In the genomic region with DNA sequence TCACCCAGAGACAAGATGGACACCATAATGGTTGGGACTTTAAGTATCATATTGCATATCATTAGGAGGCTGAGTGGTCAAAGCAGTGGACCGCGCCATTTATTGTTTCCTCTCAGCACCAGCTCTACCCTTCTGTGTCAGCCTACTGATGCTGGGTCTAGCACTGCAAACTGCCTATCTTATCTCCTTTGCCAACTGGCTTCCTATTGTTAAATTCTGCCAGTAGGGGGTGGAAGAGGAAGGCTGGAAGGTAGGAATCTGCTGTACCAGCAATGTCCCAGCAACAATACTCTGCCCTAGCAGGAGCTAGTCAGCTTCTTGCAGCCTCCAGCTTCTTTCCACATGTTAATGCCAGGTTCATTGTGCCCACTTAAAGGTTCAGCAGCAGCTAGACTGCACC, we compare ENCODE assay signal across 10 cellular contexts.
A peak's percentile ranks its signal among the peaks of the same experiment; 100 is the strongest.
DNase-seq lines count a peak whose midpoint lies in the region; ATAC-seq lines count a peak whose summit lies in the region.
"Had no signal": no experiment of that assay in that cellular context is flagged by ENCODE, and none has a peak within 500 bp of the region (broad histone marks: within the 10 kb centered on the region; RNA-seq: fewer than 3 reads in every experiment).

No MANE protein-coding gene starts in this region.

- peak; percentile 29 for DNase-seq in ACHN
- DNase-seq in NAMALWA (ENCODE audit: low spot score), result peak; percentile 21
- DNase-seq in right cardiac atrium, result no peak
- DNase-seq in medulla oblongata (ENCODE audit: extremely low spot score), result no peak
- DNase-seq in Right ventricle myocardium inferior (ENCODE audit: missing footprints), result no peak
- DNase-seq: EL, PC-9 had no signal

- WGBS in right cardiac atrium, result 97% methylated on average over 2 of the region's 2 CpGs

- H3K9me3 ChIP-seq in right cardiac atrium (ENCODE audit: control insufficient read depth, low read length), result no peaks in the 10 kb centered on the region

- in situ Hi-C loops in ACHN (cut with HindIII; ENCODE audit: low pct_ligation_motif_present, low pct_unique_long_range_greater_than_20kb, low sequenced_read_pairs), result no loop called here

- no peak overlapping the region for H3K4me3 ChIP-seq in right cardiac atrium (ENCODE audit: low read length)
- H3K4me3 ChIP-seq: PC-9 had no signal

- H3K27ac ChIP-seq in right cardiac atrium (ENCODE audit: low read length), result no peak overlapping the region
- H3K27ac ChIP-seq: PC-9 had no signal

- ATAC-seq in GM18502 (IDR thresholded peaks at IDR 0.05; ENCODE audit: poor library complexity, unreplicated experiment) (peak; percentile 69), esophagus mucosa (peak; percentile 65), right cardiac atrium (no peak), GM18511 (IDR thresholded peaks at IDR 0.05; ENCODE audit: unreplicated experiment) (no peak), Right ventricle myocardium inferior (no peak)

- H3K4me1 ChIP-seq in right cardiac atrium (ENCODE audit: control insufficient read depth, insufficient read depth, low read length), result no peaks in the 10 kb centered on the region

- no peaks in the 10 kb centered on the region for H3K27me3 ChIP-seq in right cardiac atrium (ENCODE audit: control insufficient read depth, insufficient read depth)

- intact Hi-C loops in right cardiac atrium (cut with DNase I), result no loop called here
- intact Hi-C loops in Right ventricle myocardium inferior (cut with DNase I), result loop anchor here (10.0 kb wide), 1 partner anchor 64 kb away; no protein-coding TSS in a partner anchor

Comparison
In these comparisons a context has a peak if more than half of its experiments do, and no peak if none do; other contexts are left out.
1. DNase-seq: peak in ACHN (single experiment) and NAMALWA (single experiment); none in right cardiac atrium (0 of 3), medulla oblongata (single experiment) and Right ventricle myocardium inferior (single experiment).
2. ATAC-seq: peak in GM18502 (single experiment) and esophagus mucosa (single experiment); none in right cardiac atrium (0 of 2), GM18511 (single experiment) and Right ventricle myocardium inferior (single experiment).